In the genomic region with DNA sequence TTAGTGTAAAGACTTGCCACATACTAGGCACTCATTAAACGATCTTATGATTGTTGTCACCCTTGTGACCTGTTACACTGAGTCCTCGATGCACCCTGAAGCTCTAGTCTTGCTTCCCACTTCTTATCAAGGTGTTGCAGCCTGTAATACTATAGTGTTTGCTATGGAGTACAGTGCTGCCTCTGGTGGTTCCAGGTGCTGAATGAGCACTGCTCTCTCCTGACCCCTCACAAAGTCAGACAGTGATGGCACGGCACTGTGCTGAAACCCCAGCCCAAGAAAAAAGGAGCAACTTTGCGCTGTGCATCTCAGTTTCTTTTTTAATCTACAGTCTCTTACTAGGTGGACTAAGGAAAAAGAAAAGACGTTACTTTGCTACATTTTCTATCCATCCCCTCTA, we compare ENCODE assay signal across 2 cellular contexts.
TF ChIP-seq lines count a peak whose summit lies in the region.

No MANE protein-coding gene starts in this region.

TF ChIP-seq in HepG2, 621 proteins besides CTCF, POLR2A, EP300 and RAD21:
- TF ChIP-seq, protein P1, sequence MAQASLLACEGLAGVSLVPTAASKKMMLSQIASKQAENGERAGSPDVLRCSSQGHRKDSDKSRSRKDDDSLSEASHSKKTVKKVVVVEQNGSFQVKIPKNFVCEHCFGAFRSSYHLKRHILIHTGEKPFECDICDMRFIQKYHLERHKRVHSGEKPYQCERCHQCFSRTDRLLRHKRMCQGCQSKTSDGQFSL (CRISPR knock-in tag; IDR thresholded peaks at IDR 0.05), result no peak
- no peak for TF ChIP-seq HNRNPH1 (optimal IDR thresholded peaks at IDR 0.05; ENCODE audit: low read depth, low read length)

TF ChIP-seq in H1, 55 proteins besides CTCF, POLR2A, EP300 and RAD21:
- TF ChIP-seq SP4 (IDR thresholded peaks at IDR 0.05; ENCODE audit: low read length) (no peak), RNF2 (IDR thresholded peaks at IDR 0.05; ENCODE audit: borderline replicate concordance, low read depth, low read length, missing control alignments, poor library complexity, severe bottlenecking) (no peak), KDM1A (IDR thresholded peaks at IDR 0.05; ENCODE audit: borderline replicate concordance, low read length) (no peak)
- TF ChIP-seq, protein P2, sequence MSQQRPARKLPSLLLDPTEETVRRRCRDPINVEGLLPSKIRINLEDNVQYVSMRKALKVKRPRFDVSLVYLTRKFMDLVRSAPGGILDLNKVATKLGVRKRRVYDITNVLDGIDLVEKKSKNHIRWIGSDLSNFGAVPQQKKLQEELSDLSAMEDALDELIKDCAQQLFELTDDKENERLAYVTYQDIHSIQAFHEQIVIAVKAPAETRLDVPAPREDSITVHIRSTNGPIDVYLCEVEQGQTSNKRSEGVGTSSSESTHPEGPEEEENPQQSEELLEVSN (IDR thresholded peaks at IDR 0.05), result no peak
- TF ChIP-seq, protein P3, sequence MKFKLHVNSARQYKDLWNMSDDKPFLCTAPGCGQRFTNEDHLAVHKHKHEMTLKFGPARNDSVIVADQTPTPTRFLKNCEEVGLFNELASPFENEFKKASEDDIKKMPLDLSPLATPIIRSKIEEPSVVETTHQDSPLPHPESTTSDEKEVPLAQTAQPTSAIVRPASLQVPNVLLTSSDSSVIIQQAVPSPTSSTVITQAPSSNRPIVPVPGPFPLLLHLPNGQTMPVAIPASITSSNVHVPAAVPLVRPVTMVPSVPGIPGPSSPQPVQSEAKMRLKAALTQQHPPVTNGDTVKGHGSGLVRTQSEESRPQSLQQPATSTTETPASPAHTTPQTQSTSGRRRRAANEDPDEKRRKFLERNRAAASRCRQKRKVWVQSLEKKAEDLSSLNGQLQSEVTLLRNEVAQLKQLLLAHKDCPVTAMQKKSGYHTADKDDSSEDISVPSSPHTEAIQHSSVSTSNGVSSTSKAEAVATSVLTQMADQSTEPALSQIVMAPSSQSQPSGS (IDR thresholded peaks at IDR 0.05; ENCODE audit: low read length), result no peak
